In the genomic region with DNA sequence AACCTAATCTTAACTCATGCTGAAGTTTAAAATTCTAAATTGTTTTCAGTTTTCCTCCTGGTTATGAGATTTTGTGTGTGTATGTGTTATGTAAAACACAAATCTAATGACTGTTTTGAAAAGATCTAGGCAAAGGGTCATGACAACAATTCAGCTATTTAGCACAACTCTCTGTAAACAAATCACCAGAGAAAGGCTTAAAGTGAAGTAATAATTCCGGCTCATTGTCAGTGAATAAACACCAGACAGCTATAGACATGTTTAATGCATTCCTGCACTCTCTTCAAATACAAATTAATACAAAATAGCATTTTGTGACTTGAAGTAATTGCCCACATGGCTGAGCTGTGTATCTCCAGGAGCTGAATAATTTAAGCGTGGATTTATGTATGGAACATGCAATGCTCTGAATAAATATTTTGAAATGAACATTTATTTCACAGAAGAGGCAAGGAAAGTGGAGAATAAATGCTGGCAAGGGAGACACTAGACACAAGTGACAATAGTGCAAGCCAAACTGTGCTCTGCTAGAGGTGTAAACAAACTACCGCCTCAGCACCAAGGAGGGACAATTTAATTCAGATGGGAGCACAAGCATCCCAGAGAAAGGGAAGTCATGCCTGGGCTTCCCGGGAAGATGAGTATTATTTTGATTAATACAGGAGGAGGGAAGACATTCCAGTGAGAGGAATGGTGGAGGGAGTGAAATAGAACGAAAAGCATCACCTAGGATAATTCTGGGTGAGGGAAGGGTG, we compare ENCODE assay signal across 1 cellular context.
TF ChIP-seq lines count a peak whose summit lies in the region.

No MANE protein-coding gene starts in this region.

TF ChIP-seq in IMR-90, 13 proteins besides CTCF, POLR2A, EP300 and RAD21 (continued from another document):
- TF ChIP-seq RCOR1 (IDR thresholded peaks at IDR 0.05; ENCODE audit: insufficient replicate concordance, low read length) (no peak), MAZ (IDR thresholded peaks at IDR 0.05; ENCODE audit: borderline replicate concordance, low read depth, low read length) (no peak), NFE2L2 (IDR thresholded peaks at IDR 0.05; ENCODE audit: low read depth, low read length) (no peak)
